Comparison of ENCODE assay signal across 8 cellular contexts in genomic region chr6:31659649-31660223, GRCh38. TPM values are rescaled to one million over a fixed set of nuclear protein-coding genes. Genes with fewer than 3 reads are reported as not detected.
DNase-seq lines count a peak whose midpoint lies in the region; ATAC-seq and TF ChIP-seq lines count a peak whose summit lies in the region.

No MANE protein-coding gene starts in this region.

- H3K9me3 Mint-ChIP-seq in activated B cell treated with CpG ODN at 0.5 μM for 24 hours: no peaks in the 10 kb centered on the region

- ATAC-seq in activated B cell treated with CpG ODN at 0.5 μM for 24 hours (ENCODE audit: low read depth) (peak; percentile 27), GM18505 (IDR thresholded peaks at IDR 0.05; ENCODE audit: unreplicated experiment) (no peak), HG03097 (IDR thresholded peaks at IDR 0.05; ENCODE audit: low FRiP score, unreplicated experiment) (no peak)

- no peak for TF ChIP-seq CTCF in activated B cell treated with CpG ODN at 0.5 μM for 24 hours (IDR thresholded peaks at IDR 0.05)

- H3K27me3 Mint-ChIP-seq in activated B cell treated with CpG ODN at 0.5 μM for 24 hours: no peaks in the 10 kb centered on the region

- POLR2A ChIA-PET in activated B cell treated with CpG ODN at 0.5 μM for 24 hours (lab: Charles Lee): interaction anchor here (1.0 to 2.1 kb wide), 2 partner anchors 155 to 171 kb away, joined by 3 to 6 read pairs; no protein-coding TSS in a partner anchor

- peak; percentile 22 for DNase-seq in stimulated activated CD4-positive, alpha-beta T cell treated with anti-CD3 and anti-CD28 coated beads, Interleukin-4, amount 100 ng/mL, for 24 hours
- DNase-seq in stimulated activated CD4-positive, alpha-beta T cell treated with anti-CD3 and anti-CD28 coated beads, Interleukin-2, amount 100 ng/mL, for 24 hours: no peak
- DNase-seq in activated B cell treated with CpG ODN at 0.5 μM for 24 hours (no peak), glomerular visceral epithelial cell (ENCODE audit: extremely low spot score) (peak; percentile 36), renal cortical epithelial cell (ENCODE audit: low read depth) (peak; percentile 29), amniotic stem cell (lab: John Stamatoyannopoulos, UW) (no peak)

- peaks cover 63% of the 10 kb centered on the region for H3K36me3 Mint-ChIP-seq in activated B cell treated with CpG ODN at 0.5 μM for 24 hours (ENCODE audit: low read depth)

- H3K4me1 Mint-ChIP-seq in activated B cell treated with CpG ODN at 0.5 μM for 24 hours: peaks cover 78% of the 10 kb centered on the region

- intact Hi-C loops in activated B cell treated with CpG ODN at 0.5 μM for 24 hours (cut with micrococcal nuclease): loop anchor here (1.0 to 10.0 kb wide), 3 partner anchors 7 to 515 kb away; partner anchors contain the start of genes AGPAT1, BAG6 and RNF5

- H3K27ac Mint-ChIP-seq in activated B cell treated with CpG ODN at 0.5 μM for 24 hours: peak overlapping the region; percentile 85

- TF ChIP-seq POLR2A in GM18505 (IDR thresholded peaks at IDR 0.05; ENCODE audit: borderline replicate concordance, extremely low read depth, insufficient read depth, insufficient read length): no peak

- peak overlapping the region; percentile 88 for H3K4me3 Mint-ChIP-seq in activated B cell treated with CpG ODN at 0.5 μM for 24 hours

- CTCF ChIA-PET in activated B cell treated with CpG ODN at 0.5 μM for 24 hours (lab: Charles Lee): no interaction called here

RNA-seq across cellular contexts. Expression of gene C6orf47, which starts 0.8 kb away (rescaled TPM):
- total RNA-seq in activated B cell treated with CpG ODN at 0.5 μM for 24 hours (29.0 and 29.3 TPM in 2 replicates), renal cortical epithelial cell (28.6 and 32.0 TPM in 2 replicates)

RNA-seq across cellular contexts. Expression of gene APOM, which starts 4.0 kb away (rescaled TPM):
- total RNA-seq in activated B cell treated with CpG ODN at 0.5 μM for 24 hours: 2.2 and 2.4 TPM in 2 replicates
- 0.69 and 0.80 TPM in 2 replicates for total RNA-seq in renal cortical epithelial cell

RNA-seq across cellular contexts. Expression of gene GPANK1, which starts 5.1 kb away (rescaled TPM):
- total RNA-seq in activated B cell treated with CpG ODN at 0.5 μM for 24 hours: 23.0 and 24.2 TPM in 2 replicates
- 9.1 and 16.0 TPM in 2 replicates for total RNA-seq in renal cortical epithelial cell

RNA-seq across cellular contexts. Expression of gene CSNK2B, which starts 6.1 kb away (rescaled TPM):
- total RNA-seq in activated B cell treated with CpG ODN at 0.5 μM for 24 hours (190 and 191 TPM in 2 replicates), renal cortical epithelial cell (116 and 121 TPM in 2 replicates)

RNA-seq across cellular contexts. Expression of gene BAG6, which starts 7.3 kb away (rescaled TPM):
- total RNA-seq in activated B cell treated with CpG ODN at 0.5 μM for 24 hours (309 and 327 TPM in 2 replicates), renal cortical epithelial cell (130 and 241 TPM in 2 replicates)

Comparison
In these comparisons a context has a peak if more than half of its experiments do, and no peak if none do; other contexts are left out.
1. DNase-seq: peak in stimulated activated CD4-positive, alpha-beta T cell treated with anti-CD3 and anti-CD28 coated beads, Interleukin-4, amount 100 ng/mL, for 24 hours (single experiment), glomerular visceral epithelial cell (single experiment) and renal cortical epithelial cell (single experiment); none in stimulated activated CD4-positive, alpha-beta T cell treated with anti-CD3 and anti-CD28 coated beads, Interleukin-2, amount 100 ng/mL, for 24 hours (0 of 2), activated B cell treated with CpG ODN at 0.5 μM for 24 hours (single experiment) and amniotic stem cell (single experiment).